ENCODE assay signal across 2 cellular contexts in the genomic region with DNA sequence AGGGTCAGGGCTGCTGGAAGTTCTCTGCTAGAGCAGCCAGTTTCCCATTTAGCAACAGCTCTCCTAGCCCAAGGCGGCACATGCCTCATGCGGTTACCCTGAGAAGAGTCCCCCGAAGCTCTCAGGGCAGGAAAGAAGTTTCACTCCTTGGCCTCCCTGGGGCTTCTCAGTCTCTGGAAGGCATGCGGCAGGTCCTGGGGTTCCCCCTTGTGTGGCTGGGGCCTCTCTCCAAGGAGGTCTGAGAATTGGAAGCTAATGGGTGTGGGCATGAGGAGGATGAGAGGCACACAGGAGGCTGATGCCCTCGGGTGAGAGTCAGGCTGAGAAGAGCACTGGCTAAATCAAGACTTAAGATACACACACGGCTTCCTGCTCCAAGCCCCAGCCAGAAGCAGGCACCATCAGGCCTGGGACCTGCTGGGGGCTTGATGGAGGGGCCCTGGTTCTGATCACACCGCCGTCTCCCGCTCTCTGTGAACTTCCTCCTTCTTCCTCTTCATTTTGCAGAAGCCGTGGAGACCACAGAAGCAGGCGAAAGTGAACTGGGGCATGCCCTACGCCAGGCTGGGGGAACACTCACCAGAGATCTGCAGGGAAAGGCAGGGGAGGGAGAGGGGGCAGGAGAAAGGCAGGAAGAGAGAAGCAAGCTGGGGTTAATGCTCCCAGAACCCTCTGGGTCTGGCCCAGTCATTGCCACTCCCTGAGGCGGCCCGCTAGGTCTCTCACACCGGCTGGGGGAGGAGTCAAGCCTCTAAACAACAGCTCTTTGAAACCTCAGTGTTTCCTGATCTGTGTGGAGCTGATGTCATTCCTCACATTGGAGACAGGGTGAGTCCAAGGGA.
TF ChIP-seq lines count a peak whose summit lies in the region.

No MANE protein-coding gene starts in this region.

TF ChIP-seq in GM12891, 5 proteins besides CTCF, POLR2A, EP300 and RAD21:
- TF ChIP-seq POLR2AphosphoS5 (IDR thresholded peaks at IDR 0.05; ENCODE audit: low read depth, low read length) (no peak), TAF1 (IDR thresholded peaks at IDR 0.05; ENCODE audit: low read depth, low read length) (no peak)

TF ChIP-seq in H1, 55 proteins besides CTCF, POLR2A, EP300 and RAD21:
- TF ChIP-seq POLR2AphosphoS5 (IDR thresholded peaks at IDR 0.05; ENCODE audit: low read depth, low read length): peak; percentile 45; the same call in 1 of the 2 replicates
- no peak for TF ChIP-seq ZNF274 (IDR thresholded peaks at IDR 0.05; ENCODE audit: borderline replicate concordance, extremely low read depth, low read length)
TF ChIP-seq in H1: peak in this region for 1.
